8 cellular contexts compared by ENCODE assay signal in genomic region chr10:43228783-43229207, GRCh38. TPM values are rescaled to one million over a fixed set of nuclear protein-coding genes. Genes with fewer than 3 reads are reported as not detected.
A peak's percentile ranks its signal among the peaks of the same experiment; 100 is the strongest.
DNase-seq lines count a peak whose midpoint lies in the region; ATAC-seq and FAIRE-seq lines count a peak whose summit lies in the region.
"Had no signal": no experiment of that assay in that cellular context is flagged by ENCODE, and none has a peak within 500 bp of the region (broad histone marks: within the 10 kb centered on the region; RNA-seq: fewer than 3 reads in every experiment).

No MANE protein-coding gene starts in this region.

- no peak for DNase-seq in activated T-cell treated with anti-CD3 and anti-CD28 coated beads, Interleukin-2, amount 50 U/mL, for 72 hours
- peak in 2 of 3 donors; percentile 36 to 47 for DNase-seq in immature natural killer cell
- DNase-seq in stimulated activated naive CD8-positive, alpha-beta T cell treated with anti-CD3 and anti-CD28 coated beads, Interleukin-15, Interleukin-2, amounts not matched to agents 100 U/mL and 50 U/mL, for 24 hours = peak; percentile 14
- no peak for DNase-seq in small intestine
- DNase-seq in NCI-H1436 treated with DMSO at 0.1 percent for 48 hours (lab: John Stamatoyannopoulos, UW) = no peak
- no peak for DNase-seq in GM19238 (ENCODE audit: insufficient read length, low spot score)

- H3K27me3 ChIP-seq in HUES6 (ENCODE audit: control insufficient read depth, insufficient read depth, low read length) (peaks cover 63% of the 10 kb centered on the region), small intestine (ENCODE audit: control insufficient read depth in 2 of 2, insufficient read depth in 2 of 2, low read length in 2 of 2) (peaks cover 7 to 16% of the 10 kb centered on the region in 2 donors)

- H3K4me1 Mint-ChIP-seq in activated T-cell treated with anti-CD3 and anti-CD28 coated beads, Interleukin-2, amount 50 U/mL, for 72 hours (ENCODE audit: low read depth) = peaks cover 43% of the 10 kb centered on the region
- H3K4me1 Mint-ChIP-seq in immature natural killer cell = peaks cover 70 to 71% of the 10 kb centered on the region in 2 donors

- ATAC-seq in activated T-cell treated with anti-CD3 and anti-CD28 coated beads, Interleukin-2, amount 50 U/mL, for 72 hours (replicated peaks in 1 of 2) = peak in 1 of 2 donors; percentile 6
- no peak for ATAC-seq in stimulated activated naive CD8-positive, alpha-beta T cell treated with anti-CD3 and anti-CD28 coated beads, Interleukin-15, Interleukin-2, amounts not matched to agents 100 U/mL and 50 U/mL, for 24 hours

- FAIRE-seq in small intestine (lab: Jason Lieb, UNC) = no peak

- peaks cover 16% of the 10 kb centered on the region for H3K27me3 Mint-ChIP-seq in activated T-cell treated with anti-CD3 and anti-CD28 coated beads, Interleukin-2, amount 50 U/mL, for 72 hours (ENCODE audit: low read depth)
- peaks cover 2 to 12% (median 7%) of the 10 kb centered on the region in 3 donors for H3K27me3 Mint-ChIP-seq in immature natural killer cell (ENCODE audit: low read depth in 3 of 3)

- H3K4me1 ChIP-seq in HUES6 (ENCODE audit: control insufficient read depth, insufficient read depth, low read length) (peaks cover 16% of the 10 kb centered on the region), small intestine (ENCODE audit: control insufficient read depth in 2 of 2, insufficient read depth in 1 of 2, low read depth in 1 of 2, low read length in 1 of 2) (no peaks in the 10 kb centered on the region)

- H3K36me3 ChIP-seq in HUES6 (ENCODE audit: control insufficient read depth, insufficient read depth, low read length) (no peaks in the 10 kb centered on the region), small intestine (ENCODE audit: control insufficient read depth in 2 of 2, insufficient read depth in 2 of 2, low read length in 2 of 2) (no peaks in the 10 kb centered on the region)

- peak overlapping the region; percentile 66 for H3K4me3 ChIP-seq in HUES6 (ENCODE audit: low read depth, low read length)
- peak overlapping the region in 1 of 2 donors; percentile 40 for H3K4me3 ChIP-seq in small intestine (ENCODE audit: low read depth in 1 of 2, low read length in 2 of 2)

- H3K9me3 ChIP-seq in HUES6 (ENCODE audit: control insufficient read depth, insufficient read depth, low read depth, low read length) (no peaks in the 10 kb centered on the region), small intestine (ENCODE audit: control insufficient read depth, low read depth) (no peaks in the 10 kb centered on the region)

- H3K27ac ChIP-seq in HUES6 (ENCODE audit: low read depth, low read length) (no peak overlapping the region), small intestine (ENCODE audit: low read depth in 1 of 2, low read length in 1 of 2) (no peak overlapping the region)

- no peak overlapping the region for H3K9ac ChIP-seq in HUES6 (ENCODE audit: low read length)

- H3K9me3 Mint-ChIP-seq in activated T-cell treated with anti-CD3 and anti-CD28 coated beads, Interleukin-2, amount 50 U/mL, for 72 hours = no peaks in the 10 kb centered on the region
- H3K9me3 Mint-ChIP-seq in immature natural killer cell = no peaks in the 10 kb centered on the region

- 13 to 17% (median 15%) methylated on average over 16 to 23 of the region's 23 CpGs for WGBS in small intestine, 3 donors

- H3K4me3 Mint-ChIP-seq in activated T-cell treated with anti-CD3 and anti-CD28 coated beads, Interleukin-2, amount 50 U/mL, for 72 hours = peak overlapping the region; percentile 81 to 83
- H3K4me3 Mint-ChIP-seq in immature natural killer cell = peak overlapping the region; percentile 89 to 93 (median 90)

- no peaks in the 10 kb centered on the region for H3K36me3 Mint-ChIP-seq in activated T-cell treated with anti-CD3 and anti-CD28 coated beads, Interleukin-2, amount 50 U/mL, for 72 hours (ENCODE audit: insufficient read depth in 2 of 2)
- peaks cover 0 to 4% (median 3%) of the 10 kb centered on the region in 3 donors for H3K36me3 Mint-ChIP-seq in immature natural killer cell

- H3K27ac Mint-ChIP-seq in activated T-cell treated with anti-CD3 and anti-CD28 coated beads, Interleukin-2, amount 50 U/mL, for 72 hours = no peak overlapping the region
- H3K27ac Mint-ChIP-seq in immature natural killer cell = peak overlapping the region; percentile 64 to 92 (median 83)

RNA-seq across cellular contexts. Expression of gene RASGEF1A, which starts 38.1 kb away (rescaled TPM):
- 1 to 10 TPM; 1.7 TPM for total RNA-seq in activated T-cell treated with anti-CD3 and anti-CD28 coated beads, Interleukin-2, amount 50 U/mL, for 72 hours
- 10 to 100 TPM in 1 of 3 donors, 1 to 10 TPM in 2; 4.4 to 11.6 (median 5.6) TPM for polyA plus RNA-seq in immature natural killer cell
- polyA plus RNA-seq in small intestine = 1 to 10 TPM in 1 of 3 donors, under 1 TPM in 2; 0.27 to 1.8 (median 0.67) TPM
- total RNA-seq: LHCN-M2 had no signal

Comparison
In these comparisons a context has a peak if more than half of its experiments do, and no peak if none do; other contexts are left out.
1. DNase-seq: peak in immature natural killer cell (2 of 3) and stimulated activated naive CD8-positive, alpha-beta T cell treated with anti-CD3 and anti-CD28 coated beads, Interleukin-15, Interleukin-2, amounts not matched to agents 100 U/mL and 50 U/mL, for 24 hours (single experiment); none in activated T-cell treated with anti-CD3 and anti-CD28 coated beads, Interleukin-2, amount 50 U/mL, for 72 hours (0 of 2), small intestine (single experiment), NCI-H1436 treated with DMSO at 0.1 percent for 48 hours (single experiment) and GM19238 (single experiment).